In genomic region chr13:21825186-21825585, GRCh38 we compare ENCODE assay signal across 21 cellular contexts.
DNase-seq lines count a peak whose midpoint lies in the region; ATAC-seq, FAIRE-seq and TF ChIP-seq lines count a peak whose summit lies in the region.
"Had no signal": no experiment of that assay in that cellular context is flagged by ENCODE, and none has a peak within 500 bp of the region (broad histone marks: within the 10 kb centered on the region; RNA-seq: fewer than 3 reads in every experiment).

No MANE protein-coding gene starts in this region.

- H3K27me3 ChIP-seq in K562 (ENCODE audit: control insufficient read depth in 2 of 2, insufficient read depth in 2 of 2, low read length in 2 of 2) (no peaks in the 10 kb centered on the region), lower lobe of right lung (ENCODE audit: low read depth) (no peaks in the 10 kb centered on the region), SJCRH30 (0 out of 2 replicates have a peak, but pooled peaks cover 3% of the 10 kb centered on the region)
- H3K27me3 ChIP-seq: MG63 had no signal

- in situ Hi-C loops in K562 (cut with MboI), result no loop called here

- TF ChIP-seq RAD21 in K562 (CRISPR knock-in tag; conservative IDR thresholded peaks at IDR 0.05 in 1 of 2, IDR thresholded peaks at IDR 0.05 in 1 of 2), result no peak

- H3K9me1 ChIP-seq in K562 (ENCODE audit: control insufficient read depth, insufficient read depth, low read length), result no peaks in the 10 kb centered on the region

- TF ChIP-seq CTCF in K562 (IDR thresholded peaks at IDR 0.05 in 2 of 3, conservative IDR thresholded peaks at IDR 0.05 in 1 of 3; ENCODE audit: insufficient read depth in 2 of 3, low read depth in 1 of 3, low read length in 3 of 3) (no peak), lower lobe of right lung (IDR thresholded peaks at IDR 0.05) (no peak), type B pancreatic cell (conservative IDR thresholded peaks at IDR 0.05) (no peak)

- POLR2A ChIA-PET in HEK293T (lab: Yijun Ruan, JAX), result no interaction called here
- POLR2A ChIA-PET in K562 (lab: Yijun Ruan, JAX), result no interaction called here

- H3K9me3 Mint-ChIP-seq in type B pancreatic cell, result peaks cover 6% of the 10 kb centered on the region
- H3K9me3 Mint-ChIP-seq: CD4-positive, alpha-beta T cell had no signal

- intact Hi-C loops in K562 (cut with micrococcal nuclease), result no loop called here
- intact Hi-C loops in lower lobe of right lung (cut with DNase I), result no loop called here

- H3K9me3 ChIP-seq in K562 (replicated peaks; ENCODE audit: control insufficient read depth, insufficient read depth, low read depth, low read length) (no peaks in the 10 kb centered on the region), lower lobe of right lung (no peaks in the 10 kb centered on the region), SJCRH30 (replicated peaks) (no peaks in the 10 kb centered on the region)
- H3K9me3 ChIP-seq: MG63 had no signal

- no TSS peak for BruUV-seq in K562 (replicated peaks; lab: Mats Ljungman, UMichigan)

- TF ChIP-seq POLR2A in K562 (conservative IDR thresholded peaks at IDR 0.05), result no peak

- H3K36me3 Mint-ChIP-seq in type B pancreatic cell, result no peaks in the 10 kb centered on the region

- CTCF ChIA-PET in HEK293T (lab: Yijun Ruan, JAX), result interaction anchor here (0.5 kb wide), 1 partner anchor 42 kb away, joined by 3 read pairs; no protein-coding TSS in a partner anchor
- CTCF ChIA-PET in K562 (lab: Yijun Ruan, JAX; ENCODE audit: low intra/inter-chr PET ratio), result no interaction called here

- H2AFZ ChIP-seq in K562 (ENCODE audit: low read depth, low read length), result no peak overlapping the region

- no peak for TF ChIP-seq EP300 in K562 (IDR thresholded peaks at IDR 0.05; ENCODE audit: low read length)

- H3K27ac ChIP-seq in K562 (ENCODE audit: extremely low read depth, low read depth, low read length) (no peak overlapping the region), lower lobe of right lung (no peak overlapping the region), SJCRH30 (no peak overlapping the region)
- H3K27ac ChIP-seq: KMS-11 had no signal

- H3K9ac ChIP-seq in K562 (ENCODE audit: insufficient read depth in 1 of 2, low read depth in 2 of 2, low read length in 2 of 2), result no peak overlapping the region
- H3K9ac ChIP-seq: KMS-11 had no signal

- H3K4me2 ChIP-seq in K562 (ENCODE audit: insufficient read depth, low read length), result no peak overlapping the region
- H3K4me2 ChIP-seq: KMS-11 had no signal

- H3K4me1 ChIP-seq in K562 (replicated peaks in 1 of 2; ENCODE audit: control insufficient read depth in 2 of 2, insufficient read depth in 2 of 2, low read length in 2 of 2) (no peaks in the 10 kb centered on the region), lower lobe of right lung (peaks cover 7% of the 10 kb centered on the region), SJCRH30 (no peaks in the 10 kb centered on the region)

- H3K4me3 ChIP-seq in K562 (no peak overlapping the region), lower lobe of right lung (no peak overlapping the region), SJCRH30 (no peak overlapping the region)
- H3K4me3 ChIP-seq: MG63 had no signal

- peak overlapping the region; percentile 73 for H3K27ac Mint-ChIP-seq in type B pancreatic cell
- H3K27ac Mint-ChIP-seq: B cell; CD4-positive, alpha-beta T cell had no signal

- peaks cover 10% of the 10 kb centered on the region for H3K4me1 Mint-ChIP-seq in type B pancreatic cell (ENCODE audit: unreplicated experiment)
- H3K4me1 Mint-ChIP-seq: B cell had no signal

- H3K79me2 ChIP-seq in K562 (ENCODE audit: control insufficient read depth, insufficient read depth, low read length), result no peaks in the 10 kb centered on the region

- H3K36me3 ChIP-seq in K562 (ENCODE audit: control insufficient read depth, insufficient read depth, low read length) (no peaks in the 10 kb centered on the region), lower lobe of right lung (no peaks in the 10 kb centered on the region), SJCRH30 (no peaks in the 10 kb centered on the region)
- H3K36me3 ChIP-seq: MG63 had no signal

- H4K20me1 ChIP-seq in K562 (replicated peaks; ENCODE audit: control insufficient read depth, insufficient read depth, low read length), result no peaks in the 10 kb centered on the region

- no peaks in the 10 kb centered on the region for H3K27me3 Mint-ChIP-seq in type B pancreatic cell
- H3K27me3 Mint-ChIP-seq: B cell had no signal

- 1% methylated on average over 5 of the region's 6 CpGs for WGBS in K562 (ENCODE audit: insufficient coverage, low coverage, missing lambda C conversion rate)

- DNase-seq in HEK293T (ENCODE audit: extremely low spot score), result peak; percentile 30
- no peak for DNase-seq in K562 (ENCODE audit: extremely low read depth in 1 of 4, low spot score in 3 of 4)
- DNase-seq in lower lobe of right lung, result no peak
- DNase-seq in type B pancreatic cell (ENCODE audit: extremely low spot score, unreplicated experiment), result no peak
- no peak for DNase-seq in SJCRH30
- no peak for DNase-seq in DMS53 (lab: John Stamatoyannopoulos, UW)
- no peak for DNase-seq in dedifferentiated amniotic fluid mesenchymal stem cell (ENCODE audit: extremely low spot score)
- DNase-seq: CD4-positive, alpha-beta T cell; EL; MG63; NCI-H1105 treated with DMSO at 0.1 percent for 48 hours; NCI-H187 treated with DMSO at 0.1 percent for 48 hours; NCI-H2171 treated with DMSO at 0.1 percent for 48 hours; NCI-H510A; NCI-H82; SIG-M5 had no signal

- FAIRE-seq in K562 (lab: Jason Lieb, UNC), result no peak
- FAIRE-seq: H54, HTR-8/SVneo, RCC 7860 had no signal

- no peak for ATAC-seq in K562
- ATAC-seq in lower lobe of right lung, result peak; percentile 59 to 64

- H3K4me3 Mint-ChIP-seq in type B pancreatic cell, result peak overlapping the region; percentile 32
- H3K4me3 Mint-ChIP-seq: B cell; CD4-positive, alpha-beta T cell had no signal

TF ChIP-seq in HEK293T, 16 proteins besides CTCF, POLR2A, EP300 and RAD21:
- TF ChIP-seq SP1 (IDR thresholded peaks at IDR 0.05) (no peak), BHLHE40 (IDR thresholded peaks at IDR 0.05; ENCODE audit: borderline replicate concordance) (no peak), PKNOX1 (IDR thresholded peaks at IDR 0.05) (no peak), FOXA1 (IDR thresholded peaks at IDR 0.05) (no peak), L3MBTL2 (conservative IDR thresholded peaks at IDR 0.05) (no peak), ARNT (IDR thresholded peaks at IDR 0.05) (no peak), FOXK2 (IDR thresholded peaks at IDR 0.05) (no peak), SUZ12 (IDR thresholded peaks at IDR 0.05) (no peak)
TF ChIP-seq in HEK293T: peak in this region for 0.

TF ChIP-seq in K562, 482 proteins besides CTCF, POLR2A, EP300 and RAD21:
- TF ChIP-seq FOXJ2 (tag; IDR thresholded peaks at IDR 0.05) (peak; percentile 66), ZNF57 (CRISPR knock-in tag; IDR thresholded peaks at IDR 0.05) (no peak), RFX1 (IDR thresholded peaks at IDR 0.05) (peak; percentile 65)
TF ChIP-seq in K562: peak in this region for 2.
